In the genomic region with DNA sequence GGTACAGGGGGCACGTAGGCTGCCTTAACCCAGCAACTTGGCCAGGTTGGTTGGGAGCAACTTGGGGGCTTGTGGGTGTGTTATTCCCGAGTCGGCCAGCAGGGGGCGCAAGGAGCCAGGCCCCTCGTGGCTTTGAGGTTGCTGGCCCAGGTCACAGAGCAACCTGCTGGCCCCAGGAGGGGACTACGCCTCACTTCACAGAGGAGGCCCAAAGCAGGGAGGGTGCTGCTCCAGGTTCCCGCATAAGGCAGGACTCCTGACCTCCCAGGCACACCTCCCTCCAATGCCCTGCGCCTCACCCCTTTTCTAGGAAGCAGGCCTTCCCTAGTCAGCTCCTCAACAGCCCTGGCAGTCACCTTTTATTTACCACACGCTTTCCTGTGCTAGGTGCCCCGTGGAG, we compare ENCODE assay signal across 8 cellular contexts. TPM values are rescaled to one million over a fixed set of nuclear protein-coding genes. Genes with fewer than 3 reads are reported as not detected.
A peak's percentile ranks its signal among the peaks of the same experiment; 100 is the strongest.
DNase-seq lines count a peak whose midpoint lies in the region; ATAC-seq and TF ChIP-seq lines count a peak whose summit lies in the region.

No MANE protein-coding gene starts in this region.

- H3K9me2 ChIP-seq in PC-9 (ENCODE audit: insufficient read depth): no peaks in the 10 kb centered on the region

- H3K4me3 ChIP-seq in DND-41 (ENCODE audit: low read depth in 1 of 2, low read length in 2 of 2) (no peak overlapping the region), PC-9 (no peak overlapping the region), fibroblast of mammary gland (ENCODE audit: control insufficient read depth, low read depth, low read length) (no peak overlapping the region), neutrophil (ENCODE audit: low read depth in 1 of 2, low read length in 1 of 2) (no peak overlapping the region), thyroid gland (replicated peaks in 1 of 3) (no peak overlapping the region)

- H4K20me1 ChIP-seq in DND-41 (ENCODE audit: insufficient read depth, low read length) (no peaks in the 10 kb centered on the region), PC-9 (ENCODE audit: insufficient read depth) (no peaks in the 10 kb centered on the region)

- H3K36me3 ChIP-seq in DND-41 (ENCODE audit: insufficient read depth, low read length) (no peaks in the 10 kb centered on the region), PC-9 (ENCODE audit: low read depth) (no peaks in the 10 kb centered on the region), neutrophil (no peaks in the 10 kb centered on the region), thyroid gland (no peaks in the 10 kb centered on the region)

- peak; percentile 93 for ATAC-seq in DND-41 (ENCODE audit: insufficient read depth, low read depth)
- peak; percentile 69 for ATAC-seq in HG02642 (IDR thresholded peaks at IDR 0.05; ENCODE audit: poor library complexity, unreplicated experiment)
- ATAC-seq in HG03097 (IDR thresholded peaks at IDR 0.05; ENCODE audit: low FRiP score, unreplicated experiment): no peak

- DNase-seq in DND-41: peak; percentile 79
- peak; percentile 70 to 85 for DNase-seq in PC-9
- peak; percentile 88 for DNase-seq in activated T-cell treated with anti-CD3 and anti-CD28 coated beads, Interleukin-2, amount 50 U/mL, for 1 hour
- DNase-seq in fibroblast of mammary gland (ENCODE audit: low read depth): peak; percentile 52
- peak; percentile 59 to 68 for DNase-seq in thyroid gland

- TF ChIP-seq POLR2A in thyroid gland (IDR thresholded peaks at IDR 0.05): no peak

- H3K27me3 ChIP-seq in DND-41 (ENCODE audit: insufficient read depth, low read length, poor library complexity) (no peaks in the 10 kb centered on the region), PC-9 (ENCODE audit: insufficient read depth, low read depth) (no peaks in the 10 kb centered on the region), neutrophil (no peaks in the 10 kb centered on the region), thyroid gland (no peaks in the 10 kb centered on the region)

- H3K4me2 ChIP-seq in DND-41 (ENCODE audit: insufficient read depth, low read length): no peak overlapping the region
- H3K4me2 ChIP-seq in PC-9: peak overlapping the region; percentile 17; the same call in 1 of the 2 replicates

- peak; percentile 90 for TF ChIP-seq CTCF in DND-41 (IDR thresholded peaks at IDR 0.05; ENCODE audit: borderline replicate concordance, extremely low read depth, low read length, poor library complexity, severe bottlenecking)
- peak; percentile 96 for TF ChIP-seq CTCF in PC-9 (conservative IDR thresholded peaks at IDR 0.05)
- TF ChIP-seq CTCF in fibroblast of mammary gland (conservative IDR thresholded peaks at IDR 0.05; ENCODE audit: control insufficient read depth, insufficient read depth, low read depth, low read length): peak; percentile 85
- peak; percentile 92 for TF ChIP-seq CTCF in neutrophil (IDR thresholded peaks at IDR 0.05)
- TF ChIP-seq CTCF in thyroid gland (IDR thresholded peaks at IDR 0.05): peak; percentile 72 to 95 (median 87)

- WGBS in thyroid gland, 2 donors: 40 to 42% methylated on average over 10 of the region's 10 CpGs

- intact Hi-C loops in PC-9 (cut with micrococcal nuclease; ENCODE audit: unreplicated experiment): loop anchor here (1.0 to 5.0 kb wide), 2 partner anchors 65 to 84 kb away; a partner anchor contains a TSS
- intact Hi-C loops in thyroid gland (cut with DNase I): no loop called here

- H2AFZ ChIP-seq in DND-41 (ENCODE audit: low read depth, low read length) (peak overlapping the region; percentile 52; the same call in 1 of the 2 replicates), PC-9 (no peak overlapping the region)

- BruUV-seq in PC-9 (replicated peaks; lab: Mats Ljungman, UMichigan): no TSS peak

- peaks cover 35% of the 10 kb centered on the region for H3F3A ChIP-seq in PC-9 (ENCODE audit: insufficient read depth, low read depth)

- H3K27ac ChIP-seq in DND-41 (ENCODE audit: low read length) (no peak overlapping the region), PC-9 (no peak overlapping the region), neutrophil (no peak overlapping the region), thyroid gland (peak overlapping the region in 1 of 3 donors; percentile 38)

- H3K79me2 ChIP-seq in DND-41 (ENCODE audit: insufficient read depth, low read length): no peaks in the 10 kb centered on the region
- peaks cover 11% of the 10 kb centered on the region for H3K79me2 ChIP-seq in PC-9 (ENCODE audit: low read depth)

- H3K4me1 ChIP-seq in DND-41 (ENCODE audit: insufficient read depth, low read length) (0 out of 2 replicates have a peak, but pooled peaks cover 2% of the 10 kb centered on the region), PC-9 (replicated peaks; ENCODE audit: insufficient read depth) (peaks cover 37% of the 10 kb centered on the region), neutrophil (ENCODE audit: control insufficient read depth in 1 of 2, insufficient read depth in 1 of 2, low read depth in 1 of 2, low read length in 1 of 2) (no peaks in the 10 kb centered on the region), thyroid gland (peaks cover 29 to 35% of the 10 kb centered on the region in 2 donors)

- POLR2A ChIA-PET in PC-9 (lab: Charles Lee; ENCODE audit: unreplicated experiment): interaction anchor here (0.6 kb wide), 1 partner anchor 1110 kb away, joined by 6 read pairs; no protein-coding TSS in a partner anchor

- CTCF ChIA-PET in PC-9 (lab: Charles Lee): interaction anchor here (0.5 to 0.9 kb wide), 6 partner anchors 11 to 60 kb away, joined by 3 to 8 read pairs (median 4); a partner anchor contains a TSS

- H3K9ac ChIP-seq in DND-41 (ENCODE audit: low read depth, low read length): no peak overlapping the region

- H3K9me3 ChIP-seq in DND-41 (ENCODE audit: insufficient read depth, low read length, severe bottlenecking): no peaks in the 10 kb centered on the region
- H3K9me3 ChIP-seq in PC-9 (ENCODE audit: insufficient read depth, low read depth): no peaks in the 10 kb centered on the region
- H3K9me3 ChIP-seq in neutrophil: no peaks in the 10 kb centered on the region
- H3K9me3 ChIP-seq in thyroid gland: no peaks in the 10 kb centered on the region

RNA-seq across cellular contexts. Expression of a gene that starts 18.1 kb away (rescaled TPM):
- total RNA-seq in PC-9 (2021) (26.1 and 27.6 TPM in 2 replicates), thyroid gland (10 to 100 TPM in 3 of 4 donors, 1 to 10 TPM in 1; 5.8 to 12.6 (median 12.3) TPM)

RNA-seq across cellular contexts. Expression of a gene that starts 18.3 kb away (rescaled TPM):
- total RNA-seq in PC-9 (2021): 90.3 and 95.7 TPM in 2 replicates
- total RNA-seq in thyroid gland: 10 to 100 TPM; 56.3 to 65.6 (median 61.5) TPM

RNA-seq across cellular contexts. Expression of a gene that starts 34.1 kb away (rescaled TPM):
- total RNA-seq in PC-9 (2021): 59.6 and 75.5 TPM in 2 replicates
- 10 to 100 TPM; 16.7 to 38.4 (median 27.4) TPM for total RNA-seq in thyroid gland

RNA-seq across cellular contexts. Expression of a gene that starts 45.3 kb away (rescaled TPM):
- total RNA-seq in PC-9 (2021) (28.6 and 47.9 TPM in 2 replicates), thyroid gland (10 to 100 TPM; 15.2 to 74.6 (median 40.1) TPM)

RNA-seq across cellular contexts. Expression of a gene that starts 57.1 kb away (rescaled TPM):
- total RNA-seq in PC-9 (2021) (4.2 and 6.3 TPM in 2 replicates), thyroid gland (10 to 100 TPM; 10.1 to 65.3 (median 39.4) TPM)
